8 cellular contexts compared by ENCODE assay signal in the genomic region with DNA sequence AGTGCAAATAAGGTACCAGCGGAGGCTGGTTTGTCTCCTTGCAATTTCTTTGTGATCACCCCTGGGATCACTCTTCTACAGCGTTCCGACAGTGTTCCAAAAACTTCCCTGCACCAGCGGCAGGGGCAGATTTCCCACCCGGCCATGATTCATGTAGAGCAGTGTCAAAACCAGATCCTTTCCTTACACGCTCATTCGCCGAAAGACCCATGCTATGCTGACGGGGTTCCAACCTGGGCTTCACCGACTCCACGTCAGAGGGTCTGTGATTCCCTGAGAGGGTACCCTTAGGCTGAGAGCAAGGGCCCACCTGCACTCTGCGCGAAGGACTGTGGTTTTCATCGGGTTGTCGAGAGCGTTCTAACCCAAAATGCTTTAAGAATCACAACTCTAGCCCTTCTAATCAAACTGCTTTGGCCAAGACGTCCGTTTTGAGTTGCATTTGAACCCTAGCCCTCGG. TPM values are rescaled to one million over a fixed set of nuclear protein-coding genes. Genes with fewer than 3 reads are reported as not detected.
DNase-seq lines count a peak whose midpoint lies in the region; TF ChIP-seq lines count a peak whose summit lies in the region.

No MANE protein-coding gene starts in this region.

- no peaks in the 10 kb centered on the region for H3K36me3 ChIP-seq in breast epithelium
- H3K36me3 ChIP-seq in kidney epithelial cell (ENCODE audit: control insufficient read depth, insufficient read depth, low read length): no peaks in the 10 kb centered on the region

- H3K27me3 ChIP-seq in breast epithelium: no peaks in the 10 kb centered on the region
- H3K27me3 ChIP-seq in kidney epithelial cell (ENCODE audit: control insufficient read depth, insufficient read depth, low read length): no peaks in the 10 kb centered on the region

- TF ChIP-seq POLR2A in breast epithelium (IDR thresholded peaks at IDR 0.05): no peak

- peak overlapping the region; percentile 98 for H3K4me3 ChIP-seq in HFF-Myc (replicated peaks; ENCODE audit: low read depth, low read length)
- H3K4me3 ChIP-seq in breast epithelium: peak overlapping the region; percentile 74 to 96 (median 88)
- H3K4me3 ChIP-seq in kidney epithelial cell (ENCODE audit: low read depth, low read length): peak overlapping the region; percentile 94

- intact Hi-C loops in breast epithelium (cut with DNase I; ENCODE audit: low total_unique reads): no loop called here

- H3K9me3 ChIP-seq in breast epithelium: no peaks in the 10 kb centered on the region

- TF ChIP-seq CTCF in HFF-Myc (IDR thresholded peaks at IDR 0.05; ENCODE audit: low read depth, low read length, missing control alignments) (no peak), breast epithelium (IDR thresholded peaks at IDR 0.05) (peak in 1 of 3 donors; percentile 22), kidney epithelial cell (IDR thresholded peaks at IDR 0.05; ENCODE audit: insufficient read depth, low read length, poor library complexity, severe bottlenecking) (peak; percentile 26)

- H3K4me1 ChIP-seq in breast epithelium: peaks cover 0 to 7% of the 10 kb centered on the region in 2 donors

- DNase-seq in DMS 273 (lab: John Stamatoyannopoulos, UW; ENCODE audit: unreplicated experiment) (peak; percentile 64), DMS 273 treated with DMSO at 0.1 percent for 48 hours (lab: John Stamatoyannopoulos, UW) (no peak), HFF-Myc (ENCODE audit: extremely low read depth, low read depth) (peak; percentile 24), NCI-H2227 treated with DMSO at 0.1 percent for 48 hours (lab: John Stamatoyannopoulos, UW) (peak; percentile 87), breast epithelium (ENCODE audit: low spot score in 2 of 2) (peak in 1 of 2 donors; percentile 21), kidney epithelial cell (ENCODE audit: low read depth) (peak; percentile 1), HT-29 (ENCODE audit: low spot score) (no peak)
- peak; percentile 50 for DNase-seq in stimulated activated CD4-positive, alpha-beta T cell treated with anti-CD3 and anti-CD28 coated beads, Interleukin-1b, Interleukin-23, amount 100 ng/mL, for 48 hours

- H3K27ac ChIP-seq in breast epithelium: peak overlapping the region; percentile 65 to 71

RNA-seq across cellular contexts. Expression of a gene that starts 0.4 kb away (rescaled TPM):
- total RNA-seq in breast epithelium: 10 to 100 TPM; 16.5 to 29.6 (median 19.0) TPM
- 19.8 and 24.1 TPM in 2 replicates for total RNA-seq in kidney epithelial cell
- total RNA-seq in HT-29 (2014; rRNA removed; shearing (Covaris generic)): 8.9 and 10.9 TPM in 2 replicates

Comparison
In these comparisons a context has a peak if more than half of its experiments do, and no peak if none do; other contexts are left out.
1. DNase-seq: peak in DMS 273 (single experiment), HFF-Myc (single experiment), NCI-H2227 treated with DMSO at 0.1 percent for 48 hours (single experiment), kidney epithelial cell (single experiment) and stimulated activated CD4-positive, alpha-beta T cell treated with anti-CD3 and anti-CD28 coated beads, Interleukin-1b, Interleukin-23, amount 100 ng/mL, for 48 hours (single experiment); none in DMS 273 treated with DMSO at 0.1 percent for 48 hours (single experiment) and HT-29 (single experiment).
2. Peak in every context shown above with its lines, with median percentiles within 50 percentile points of each other: H3K4me3 ChIP-seq.